Comparison of ENCODE assay signal across 30 cellular contexts in the genomic region with DNA sequence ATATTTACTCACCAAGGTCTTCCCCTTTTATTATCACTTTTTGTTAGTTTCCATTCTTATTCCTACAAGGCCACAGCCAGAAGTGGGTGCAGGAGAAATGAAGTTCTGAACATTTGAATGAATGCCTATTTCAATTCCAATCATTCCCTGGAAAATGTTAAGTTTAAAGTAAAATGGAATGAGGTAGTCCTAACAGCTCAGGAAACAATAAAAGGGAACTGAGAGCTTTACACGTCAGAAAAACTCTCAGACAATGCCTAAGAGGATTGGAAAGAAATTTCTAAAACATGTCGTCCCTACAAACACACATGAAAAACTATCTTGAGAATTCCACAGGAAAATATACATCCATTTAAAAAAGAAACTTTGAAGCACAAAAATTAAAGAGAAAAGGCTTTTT.
"Had no signal": no experiment of that assay in that cellular context is flagged by ENCODE, and none has a peak within 500 bp of the region (broad histone marks: within the 10 kb centered on the region; RNA-seq: fewer than 3 reads in every experiment).

No MANE protein-coding gene starts in this region.

- H3K4me3 Mint-ChIP-seq: activated CD4-positive, alpha-beta T cell treated with anti-CD3 and anti-CD28 coated beads for 36 hours; activated CD8-positive, alpha-beta T cell treated with anti-CD3 and anti-CD28 coated beads for 36 hours; activated naive CD8-positive, alpha-beta T cell; activated T-cell treated with anti-CD3 and anti-CD28 coated beads, Interleukin-2, amount 50 U/mL, for 4 hours; activated T-helper 17 cell treated with anti-CD3 and anti-CD28 coated beads, Interleukin-2, amount 50 U/mL, for 72 hours; central memory CD8-positive, alpha-beta T cell; effector memory CD8-positive, alpha-beta T cell; T-helper 1 cell treated with Interleukin-12 subunit alpha and Interleukin-12 subunit beta and Interleukin-4 antibody, amounts not matched to agents 30 μg/mL and 1 μg/mL, for 36 hours had no signal

- H3K27me3 Mint-ChIP-seq: activated CD4-positive, alpha-beta T cell treated with anti-CD3 and anti-CD28 coated beads for 36 hours; activated CD8-positive, alpha-beta T cell treated with anti-CD3 and anti-CD28 coated beads for 36 hours; activated naive CD8-positive, alpha-beta T cell; activated T-helper 17 cell treated with anti-CD3 and anti-CD28 coated beads, Interleukin-2, amount 50 U/mL, for 72 hours; central memory CD8-positive, alpha-beta T cell; effector memory CD8-positive, alpha-beta T cell had no signal

- FAIRE-seq: astrocyte, bronchial epithelial cell had no signal

- H3K27ac Mint-ChIP-seq: activated CD4-positive, alpha-beta T cell treated with anti-CD3 and anti-CD28 coated beads for 36 hours; activated CD8-positive, alpha-beta T cell treated with anti-CD3 and anti-CD28 coated beads for 36 hours; activated naive CD8-positive, alpha-beta T cell; activated T-helper 17 cell treated with anti-CD3 and anti-CD28 coated beads, Interleukin-2, amount 50 U/mL, for 72 hours; effector memory CD8-positive, alpha-beta T cell; T-helper 1 cell treated with Interleukin-12 subunit alpha and Interleukin-12 subunit beta and Interleukin-4 antibody, amounts not matched to agents 30 μg/mL and 1 μg/mL, for 36 hours had no signal

- H3K4me1 Mint-ChIP-seq: activated CD4-positive, alpha-beta T cell treated with anti-CD3 and anti-CD28 coated beads for 36 hours; activated T-helper 17 cell treated with anti-CD3 and anti-CD28 coated beads, Interleukin-2, amount 50 U/mL, for 72 hours had no signal

- DNase-seq: activated CD4-positive, alpha-beta T cell treated with anti-CD3 and anti-CD28 coated beads for 36 hours; activated CD4-positive, alpha-beta T cell treated with anti-CD3 and anti-CD28 coated beads, Interleukin-2, amount 50 U/mL, for 1 hour; activated CD4-positive, alpha-beta T cell treated with anti-CD3 and anti-CD28 coated beads, Interleukin-2, amount 50 U/mL, for 48 hours; activated CD4-positive, CD25-positive, alpha-beta regulatory T cell; activated CD4-positive, CD25-positive, alpha-beta regulatory T cell treated with anti-CD3 and anti-CD28 coated beads, Interleukin-2, amount 50 U/mL, for 72 hours; activated CD8-positive, alpha-beta memory T cell treated with anti-CD3 and anti-CD28 coated beads for 24 hours; activated CD8-positive, alpha-beta T cell treated with anti-CD3 and anti-CD28 coated beads for 36 hours; activated effector memory CD4-positive, alpha-beta T cell treated with Interleukin-2 at 50 U/mL for 16 hours; activated gamma-delta T cell treated with Interleukin-2 at 50 U/mL for 16 hours; activated naive CD4-positive, alpha-beta T cell treated with anti-CD3 and anti-CD28 coated beads, Interleukin-2, amount 50 U/mL, for 16 hours; activated naive CD4-positive, alpha-beta T cell treated with Interleukin-2 at 50 U/mL for 16 hours; activated T-cell treated with anti-CD3 and anti-CD28 coated beads, Interleukin-2, amount 50 U/mL, for 4 hours; amniotic stem cell; anterior cingulate cortex; brain microvascular endothelial cell; dermis blood vessel endothelial cell; effector CD4-positive, alpha-beta T cell; effector memory CD8-positive, alpha-beta T cell; erythroblast; foreskin keratinocyte; gastrocnemius medialis; glutamatergic neuron; heart left ventricle; T1000 had no signal

- ATAC-seq: activated CD4-positive, alpha-beta T cell treated with anti-CD3 and anti-CD28 coated beads for 36 hours; activated CD8-positive, alpha-beta T cell treated with anti-CD3 and anti-CD28 coated beads for 36 hours; activated T-cell treated with anti-CD3 and anti-CD28 coated beads, Interleukin-2, amount 50 U/mL, for 4 hours; activated T-helper 17 cell treated with anti-CD3 and anti-CD28 coated beads, Interleukin-2, amount 50 U/mL, for 72 hours; effector memory CD8-positive, alpha-beta T cell; foreskin keratinocyte; gastrocnemius medialis; heart left ventricle had no signal
